In genomic region chr18:40016405-40016804, GRCh38 we compare ENCODE assay signal across 33 cellular contexts.
DNase-seq lines count a peak whose midpoint lies in the region; ATAC-seq, FAIRE-seq and TF ChIP-seq lines count a peak whose summit lies in the region.
"Had no signal": no experiment of that assay in that cellular context is flagged by ENCODE, and none has a peak within 500 bp of the region (broad histone marks: within the 10 kb centered on the region; RNA-seq: fewer than 3 reads in every experiment).

No MANE protein-coding gene starts in this region.

- TF ChIP-seq CTCF in HepG2 (CRISPR knock-in tag; IDR thresholded peaks at IDR 0.05) (no peak), right lobe of liver (IDR thresholded peaks at IDR 0.05) (no peak), A549 (IDR thresholded peaks at IDR 0.05) (no peak), IMR-90 (conservative IDR thresholded peaks at IDR 0.05; ENCODE audit: low read depth, low read length) (no peak), K562 (IDR thresholded peaks at IDR 0.05 in 2 of 3, conservative IDR thresholded peaks at IDR 0.05 in 1 of 3; ENCODE audit: insufficient read depth in 2 of 3, low read depth in 1 of 3, low read length in 3 of 3) (no peak), ascending aorta (IDR thresholded peaks at IDR 0.05) (no peak)

- POLR2A ChIA-PET in HepG2 (lab: Yijun Ruan, JAX): no interaction called here
- POLR2A ChIA-PET in A549 (lab: Yijun Ruan, JAX): no interaction called here
- POLR2A ChIA-PET in IMR-90 (lab: Charles Lee; ENCODE audit: unreplicated experiment): no interaction called here
- POLR2A ChIA-PET in K562 (lab: Yijun Ruan, JAX): no interaction called here

- BruUV-seq in HepG2 (replicated peaks; lab: Mats Ljungman, UMichigan) (no TSS peak), IMR-90 (replicated peaks; lab: Mats Ljungman, UMichigan) (no TSS peak), K562 (replicated peaks; lab: Mats Ljungman, UMichigan) (no TSS peak)

- H3K9me1 ChIP-seq in IMR-90 (ENCODE audit: insufficient read depth, low read length) (no peaks in the 10 kb centered on the region), K562 (ENCODE audit: control insufficient read depth, insufficient read depth, low read length) (no peaks in the 10 kb centered on the region)

- TF ChIP-seq RAD21 in HepG2 (CRISPR knock-in tag; IDR thresholded peaks at IDR 0.05) (no peak), A549 (conservative IDR thresholded peaks at IDR 0.05 in 1 of 2, IDR thresholded peaks at IDR 0.05 in 1 of 2) (no peak), IMR-90 (IDR thresholded peaks at IDR 0.05; ENCODE audit: low read length) (no peak), K562 (CRISPR knock-in tag; conservative IDR thresholded peaks at IDR 0.05 in 1 of 2, IDR thresholded peaks at IDR 0.05 in 1 of 2) (no peak)

- no peak overlapping the region for H4K5ac ChIP-seq in IMR-90 (ENCODE audit: low read depth, low read length)

- no peaks in the 10 kb centered on the region for H4K20me1 ChIP-seq in HepG2 (ENCODE audit: insufficient read depth, low read length)
- no peaks in the 10 kb centered on the region for H4K20me1 ChIP-seq in IMR-90 (ENCODE audit: insufficient read depth, low read length)
- H4K20me1 ChIP-seq in K562 (replicated peaks; ENCODE audit: control insufficient read depth, insufficient read depth, low read length): no peaks in the 10 kb centered on the region
- H4K20me1 ChIP-seq: BLaER1; BLaER1 treated with 17β-estradiol and CSF1 and Interleukin-3, amounts not matched to agents 10 nM and 100 nM had no signal

- H3K14ac ChIP-seq in IMR-90 (replicated peaks; ENCODE audit: low read depth, low read length): no peak overlapping the region

- no peaks in the 10 kb centered on the region for H3K79me1 ChIP-seq in IMR-90 (ENCODE audit: low read depth in 1 of 2, low read length in 2 of 2)

- H3K4me2 ChIP-seq in HepG2 (ENCODE audit: low read depth, low read length) (no peak overlapping the region), A549 (no peak overlapping the region), IMR-90 (ENCODE audit: low read depth, low read length) (no peak overlapping the region), K562 (ENCODE audit: insufficient read depth, low read length) (no peak overlapping the region)
- H3K4me2 ChIP-seq: BLaER1; BLaER1 treated with 17β-estradiol and CSF1 and Interleukin-3, amounts not matched to agents 10 nM and 100 nM had no signal

- H3K9me3 ChIP-seq in HepG2 (ENCODE audit: low read length) (no peaks in the 10 kb centered on the region), right lobe of liver (no peaks in the 10 kb centered on the region), A549 (no peaks in the 10 kb centered on the region), IMR-90 (ENCODE audit: control insufficient read depth, insufficient read depth, low read length) (no peaks in the 10 kb centered on the region), K562 (replicated peaks; ENCODE audit: control insufficient read depth, insufficient read depth, low read depth, low read length) (no peaks in the 10 kb centered on the region), ascending aorta (no peaks in the 10 kb centered on the region)
- H3K9me3 ChIP-seq: BE2C; BLaER1; BLaER1 treated with 17β-estradiol and CSF1 and Interleukin-3, amounts not matched to agents 10 nM and 100 nM; Caco-2 had no signal

- no peak overlapping the region for H4K8ac ChIP-seq in IMR-90 (ENCODE audit: low read depth in 2 of 2, low read length in 2 of 2)

- H3K4me3 ChIP-seq in HepG2 (replicated peaks in 1 of 3; ENCODE audit: insufficient read depth in 1 of 3, low read depth in 2 of 3, low read length in 3 of 3) (no peak overlapping the region), right lobe of liver (no peak overlapping the region), A549 (no peak overlapping the region), IMR-90 (ENCODE audit: insufficient read depth, low read depth, low read length) (no peak overlapping the region), K562 (no peak overlapping the region), ascending aorta (no peak overlapping the region)
- H3K4me3 ChIP-seq: BLaER1; BLaER1 treated with 17β-estradiol and CSF1 and Interleukin-3, amounts not matched to agents 10 nM and 100 nM had no signal

- DNase-seq in HepG2 (ENCODE audit: low spot score) (no peak), right lobe of liver (no peak), A549 (ENCODE audit: low read depth in 1 of 2, low spot score in 1 of 2) (no peak), IMR-90 (no peak), K562 (ENCODE audit: extremely low read depth in 1 of 4, low spot score in 3 of 4) (no peak), ascending aorta (ENCODE audit: low spot score in 2 of 2) (no peak)
- DNase-seq: 8988T; ACHN; AML-193; BE2C; C1 segment of cervical spinal cord; Caco-2; Calu3; CD4-positive, alpha-beta memory T cell; CD4-positive, alpha-beta T cell; CD4-positive, CD25-positive, alpha-beta regulatory T cell; CD8-positive, alpha-beta memory T cell; CD8-positive, alpha-beta T cell; COR-L47; DMS 273 treated with DMSO at 0.1 percent for 48 hours; DMS153; DMS53; DMS79; DMS79 treated with DMSO at 0.1 percent for 48 hours; DND-41; EL had no signal

- no peak overlapping the region for H4K91ac ChIP-seq in IMR-90 (ENCODE audit: insufficient read depth, low read depth, low read length)

- H3K9ac ChIP-seq in HepG2 (ENCODE audit: insufficient read depth, low read depth, low read length) (no peak overlapping the region), IMR-90 (ENCODE audit: low read depth, low read length) (no peak overlapping the region), K562 (ENCODE audit: insufficient read depth in 1 of 2, low read depth in 2 of 2, low read length in 2 of 2) (no peak overlapping the region)
- H3K9ac ChIP-seq: BLaER1; BLaER1 treated with 17β-estradiol and CSF1 and Interleukin-3, amounts not matched to agents 10 nM and 100 nM had no signal

- intact Hi-C loops in HepG2 (cut with micrococcal nuclease; ENCODE audit: unreplicated experiment) (no loop called here), right lobe of liver (cut with DNase I) (no loop called here), IMR-90 (cut with micrococcal nuclease) (no loop called here), K562 (cut with micrococcal nuclease) (no loop called here), ascending aorta (cut with DNase I) (no loop called here)

- H2AK5ac ChIP-seq in IMR-90 (ENCODE audit: low read depth, low read length): no peak overlapping the region

- no peak overlapping the region for H3K56ac ChIP-seq in IMR-90 (ENCODE audit: extremely low read depth, insufficient read depth, low read length)

- dilution Hi-C loops in IMR-90 (cut with HindIII; ENCODE audit: low sequenced_read_pairs, unreplicated experiment): no loop called here

- in situ Hi-C loops in HepG2 (cut with HindIII; ENCODE audit: extremely low pct_ligation_motif_present, low pct_unique_long_range_greater_than_20kb) (no loop called here), IMR-90 (cut with MboI; ENCODE audit: low sequenced_read_pairs) (no loop called here), K562 (cut with MboI) (no loop called here)

- WGBS in HepG2 (ENCODE audit: low lambda C conversion rate): 0% methylated on average over 1 of the region's 1 CpG
- WGBS in right lobe of liver (ENCODE audit: insufficient coverage, low coverage, low lambda C conversion rate, missing lambda C conversion rate): 39% methylated on average over 1 of the region's 1 CpG
- WGBS in A549 (ENCODE audit: missing lambda C conversion rate): 6% methylated on average over 1 of the region's 1 CpG
- WGBS in IMR-90 (ENCODE audit: extremely low coverage in 2 of 2, insufficient read length in 1 of 2), 2 experiments: no CpG with 5 or more reads among the region's 1 CpG
- 0% methylated on average over 1 of the region's 1 CpG for WGBS in K562 (ENCODE audit: insufficient coverage, low coverage, missing lambda C conversion rate)

- H3K27ac ChIP-seq in HepG2 (ENCODE audit: extremely low read length, insufficient read depth, low read length) (no peak overlapping the region), right lobe of liver (no peak overlapping the region), A549 (no peak overlapping the region), IMR-90 (ENCODE audit: insufficient read depth, low read length) (no peak overlapping the region), K562 (ENCODE audit: extremely low read depth, low read depth, low read length) (no peak overlapping the region), ascending aorta (no peak overlapping the region)
- H3K27ac ChIP-seq: 22Rv1; BLaER1; BLaER1 treated with 17β-estradiol and CSF1 and Interleukin-3, amounts not matched to agents 10 nM and 100 nM; C4-2B had no signal

- H2BK20ac ChIP-seq in IMR-90 (ENCODE audit: low read depth, low read length): no peak overlapping the region

- H3K23ac ChIP-seq in IMR-90 (ENCODE audit: low read depth, low read length): no peak overlapping the region

- H2AFZ ChIP-seq in HepG2 (ENCODE audit: low read length) (no peak overlapping the region), IMR-90 (replicated peaks; ENCODE audit: low read length, poor library complexity) (no peak overlapping the region), K562 (ENCODE audit: low read depth, low read length) (no peak overlapping the region)

- no peak for ATAC-seq in HepG2
- no peak for ATAC-seq in right lobe of liver
- ATAC-seq in A549: no peak
- no peak for ATAC-seq in IMR-90 (ENCODE audit: low read depth)
- no peak for ATAC-seq in K562
- no peak for ATAC-seq in GM21367 (IDR thresholded peaks at IDR 0.05; ENCODE audit: unreplicated experiment)
- no peak for ATAC-seq in GM18519 (IDR thresholded peaks at IDR 0.05; ENCODE audit: low FRiP score, unreplicated experiment)
- ATAC-seq: CD8-positive, alpha-beta T cell had no signal

- H3K18ac ChIP-seq in IMR-90 (ENCODE audit: low read depth, low read length): no peak overlapping the region

- no peak for TF ChIP-seq EP300 in HepG2 (IDR thresholded peaks at IDR 0.05; ENCODE audit: low read depth in 2 of 2, low read length in 2 of 2)
- TF ChIP-seq EP300 in HepG2 (CRISPR knock-in tag; IDR thresholded peaks at IDR 0.05; ENCODE audit: borderline replicate concordance): no peak
- no peak for TF ChIP-seq EP300 in A549 (IDR thresholded peaks at IDR 0.05)
- no peak for TF ChIP-seq EP300 in K562 (IDR thresholded peaks at IDR 0.05; ENCODE audit: low read length)

- H2BK15ac ChIP-seq in IMR-90 (ENCODE audit: low read depth, low read length): no peak overlapping the region

- H3K36me3 ChIP-seq in HepG2 (replicated peaks in 1 of 2; ENCODE audit: control insufficient read depth in 1 of 2, insufficient read depth in 2 of 2, low read length in 2 of 2): no peaks in the 10 kb centered on the region
- H3K36me3 ChIP-seq in right lobe of liver: no peaks in the 10 kb centered on the region
- H3K36me3 ChIP-seq in IMR-90 (ENCODE audit: control insufficient read depth, insufficient read depth, low read length): no peaks in the 10 kb centered on the region
- no peaks in the 10 kb centered on the region for H3K36me3 ChIP-seq in K562 (ENCODE audit: control insufficient read depth, insufficient read depth, low read length)
- H3K36me3 ChIP-seq in ascending aorta: no peaks in the 10 kb centered on the region
- H3K36me3 ChIP-seq: BE2C; BLaER1; BLaER1 treated with 17β-estradiol and CSF1 and Interleukin-3, amounts not matched to agents 10 nM and 100 nM had no signal

- H2AK9ac ChIP-seq in IMR-90 (replicated peaks; ENCODE audit: low read depth, low read length, poor library complexity): no peak overlapping the region

- FAIRE-seq in HepG2 (lab: Jason Lieb, UNC) (no peak), A549 (lab: Jason Lieb, UNC) (no peak), K562 (lab: Jason Lieb, UNC) (no peak)
- FAIRE-seq: A204.1 had no signal

- H2BK120ac ChIP-seq in IMR-90 (ENCODE audit: low read depth, low read length): no peak overlapping the region

- H3K27me3 ChIP-seq in HepG2 (ENCODE audit: control insufficient read depth in 1 of 2, insufficient read depth in 2 of 2, low read length in 2 of 2) (no peaks in the 10 kb centered on the region), right lobe of liver (no peaks in the 10 kb centered on the region), IMR-90 (ENCODE audit: control insufficient read depth, insufficient read depth, low read length) (no peaks in the 10 kb centered on the region), K562 (ENCODE audit: control insufficient read depth in 2 of 2, insufficient read depth in 2 of 2, low read length in 2 of 2) (no peaks in the 10 kb centered on the region), ascending aorta (no peaks in the 10 kb centered on the region)
- H3K27me3 ChIP-seq: BE2C; BLaER1; BLaER1 treated with 17β-estradiol and CSF1 and Interleukin-3, amounts not matched to agents 10 nM and 100 nM had no signal

- H3K4me1 ChIP-seq in HepG2 (ENCODE audit: insufficient read depth, low read length) (no peaks in the 10 kb centered on the region), right lobe of liver (no peaks in the 10 kb centered on the region), A549 (no peaks in the 10 kb centered on the region), IMR-90 (ENCODE audit: control insufficient read depth, insufficient read depth, low read length) (no peaks in the 10 kb centered on the region), K562 (replicated peaks in 1 of 2; ENCODE audit: control insufficient read depth in 2 of 2, insufficient read depth in 2 of 2, low read length in 2 of 2) (no peaks in the 10 kb centered on the region), ascending aorta (no peaks in the 10 kb centered on the region)
- H3K4me1 ChIP-seq: BE2C; BLaER1; BLaER1 treated with 17β-estradiol and CSF1 and Interleukin-3, amounts not matched to agents 10 nM and 100 nM; Caco-2 had no signal

- H3K4ac ChIP-seq in IMR-90 (ENCODE audit: low read depth, low read length): no peak overlapping the region

- no peak overlapping the region for H2BK5ac ChIP-seq in IMR-90 (ENCODE audit: low read depth, low read length, poor library complexity, severe bottlenecking)

- TF ChIP-seq POLR2A in HepG2 (IDR thresholded peaks at IDR 0.05; ENCODE audit: insufficient read depth in 1 of 2, low read depth in 2 of 2, low read length in 2 of 2): no peak
- TF ChIP-seq POLR2A in right lobe of liver (IDR thresholded peaks at IDR 0.05): no peak
- no peak for TF ChIP-seq POLR2A in A549 (IDR thresholded peaks at IDR 0.05; ENCODE audit: low read length)
- TF ChIP-seq POLR2A in IMR-90 (IDR thresholded peaks at IDR 0.05; ENCODE audit: low read depth, low read length): no peak
- no peak for TF ChIP-seq POLR2A in K562 (conservative IDR thresholded peaks at IDR 0.05)

- H3K79me2 ChIP-seq in HepG2 (ENCODE audit: insufficient read depth, low read length) (no peaks in the 10 kb centered on the region), K562 (ENCODE audit: control insufficient read depth, insufficient read depth, low read length) (no peaks in the 10 kb centered on the region)

- CTCF ChIA-PET in HepG2 (lab: Yijun Ruan, JAX; ENCODE audit: low intra/inter-chr PET ratio, low total read pairs) (no interaction called here), A549 (lab: Yijun Ruan, JAX) (no interaction called here), IMR-90 (lab: Yijun Ruan, JAX) (interaction anchor here (0.6 kb wide), 2 partner anchors 51 to 52 kb away, joined by 3 read pairs; no protein-coding TSS in a partner anchor), K562 (lab: Yijun Ruan, JAX; ENCODE audit: low intra/inter-chr PET ratio) (no interaction called here)

Comparison
In these comparisons a context has a peak if more than half of its experiments do, and no peak if none do; other contexts are left out.
1. Of the 241 proteins assayed by ChIP-seq in both HepG2 and K562: peak only in HepG2: none; only in K562: MAFG; in both: MAFF; in neither: 238; mixed calls (peak in some experiments, not most) for 1.